ENCODE assay signal across 8 cellular contexts in the genomic region with DNA sequence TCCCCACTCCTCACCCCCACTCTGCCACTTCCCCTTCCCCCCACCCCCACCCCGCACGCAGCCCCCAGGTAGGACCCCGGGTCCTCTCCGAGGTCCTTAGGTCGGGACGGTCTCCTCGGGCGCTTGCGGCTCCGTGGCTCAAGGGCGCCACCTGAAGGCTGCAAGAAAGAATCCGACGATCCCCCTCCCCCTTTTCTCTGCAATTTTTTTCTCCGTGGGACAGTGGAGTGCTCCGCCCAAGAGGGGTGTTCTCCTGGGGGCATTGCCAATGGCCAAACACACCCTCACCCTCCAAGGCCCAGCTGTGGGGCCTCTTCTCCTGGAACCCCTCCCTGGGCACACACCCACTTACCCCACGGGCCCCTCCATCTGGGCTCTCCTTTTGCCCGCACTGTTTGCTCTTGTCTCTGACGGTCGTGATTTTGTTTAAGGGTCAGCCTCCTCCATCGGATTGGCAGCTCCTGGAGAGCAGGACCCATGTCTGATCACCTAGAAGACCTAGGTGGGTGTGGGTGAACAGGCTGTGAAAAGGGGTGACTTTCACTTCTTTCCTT. TPM values are rescaled to one million over a fixed set of nuclear protein-coding genes. Genes with fewer than 3 reads are reported as not detected.
DNase-seq lines count a peak whose midpoint lies in the region; ATAC-seq and TF ChIP-seq lines count a peak whose summit lies in the region.

No MANE protein-coding gene starts in this region.

- TF ChIP-seq CTCF in AG09319 (IDR thresholded peaks at IDR 0.05; ENCODE audit: low read depth, low read length) (peak; percentile 55), GM20000 (IDR thresholded peaks at IDR 0.05; ENCODE audit: extremely low read depth, missing control alignments) (peak; percentile 50), fibroblast of pulmonary artery (IDR thresholded peaks at IDR 0.05; ENCODE audit: low read length, missing control alignments) (peak; percentile 55), progenitor cell of endocrine pancreas (IDR thresholded peaks at IDR 0.05; ENCODE audit: unreplicated experiment) (peak; percentile 76)

- peak overlapping the region; percentile 72 for H3K4me3 Mint-ChIP-seq in progenitor cell of endocrine pancreas (ENCODE audit: low read depth)

- H3K4me3 ChIP-seq in fibroblast of pulmonary artery (replicated peaks; ENCODE audit: low read depth, low read length) = peak overlapping the region; percentile 42

- H3K27ac Mint-ChIP-seq in progenitor cell of endocrine pancreas = peak overlapping the region; percentile 91

- no peak for ATAC-seq in HG03280 (IDR thresholded peaks at IDR 0.05; ENCODE audit: unreplicated experiment)

- no peaks in the 10 kb centered on the region for H3K36me3 Mint-ChIP-seq in progenitor cell of endocrine pancreas (ENCODE audit: insufficient read depth)

- H3K9me3 Mint-ChIP-seq in progenitor cell of endocrine pancreas (ENCODE audit: low read depth) = no peaks in the 10 kb centered on the region

- no peak for DNase-seq in AG09319 (ENCODE audit: extremely low read depth, low read depth)
- DNase-seq in GM20000 (ENCODE audit: low spot score) = peak; percentile 83
- DNase-seq in NCI-H526 treated with DMSO at 0.1 percent for 48 hours (lab: John Stamatoyannopoulos, UW) = peak; percentile 60
- DNase-seq in activated T-cell treated with anti-CD3 and anti-CD28 coated beads for 24 hours (ENCODE audit: low read depth) = peak; percentile 19
- peak; percentile 48 for DNase-seq in fibroblast of pulmonary artery (ENCODE audit: low read depth)
- DNase-seq in progenitor cell of endocrine pancreas (ENCODE audit: low spot score, unreplicated experiment) = peak; percentile 54
- DNase-seq in C1 segment of cervical spinal cord (lab: John Stamatoyannopoulos, UW) = no peak

- H3K27me3 Mint-ChIP-seq in progenitor cell of endocrine pancreas = peaks cover 23% of the 10 kb centered on the region

- H3K4me1 Mint-ChIP-seq in progenitor cell of endocrine pancreas (ENCODE audit: low read depth) = peaks cover 11% of the 10 kb centered on the region

RNA-seq across cellular contexts. Expression of a gene that starts 1.1 kb away (rescaled TPM):
- 15.6 and 21.9 TPM in 2 replicates for total RNA-seq in progenitor cell of endocrine pancreas

RNA-seq across cellular contexts. Expression of a gene that starts 17.4 kb away (rescaled TPM):
- total RNA-seq in progenitor cell of endocrine pancreas = 0.26 and 0.27 TPM in 2 replicates

RNA-seq across cellular contexts. Expression of a gene that starts 40.0 kb away (rescaled TPM):
- not detected in 2 replicates for total RNA-seq in progenitor cell of endocrine pancreas

Comparison
In these comparisons a context has a peak if more than half of its experiments do, and no peak if none do; other contexts are left out.
1. DNase-seq: peak in GM20000 (single experiment), NCI-H526 treated with DMSO at 0.1 percent for 48 hours (single experiment), activated T-cell treated with anti-CD3 and anti-CD28 coated beads for 24 hours (single experiment), fibroblast of pulmonary artery (single experiment) and progenitor cell of endocrine pancreas (single experiment); none in AG09319 (single experiment) and C1 segment of cervical spinal cord (0 of 14).
2. Peak in every context shown above with its lines, with median percentiles within 50 percentile points of each other: CTCF ChIP-seq.